Comparison of ENCODE assay signal across 16 cellular contexts in the genomic region with DNA sequence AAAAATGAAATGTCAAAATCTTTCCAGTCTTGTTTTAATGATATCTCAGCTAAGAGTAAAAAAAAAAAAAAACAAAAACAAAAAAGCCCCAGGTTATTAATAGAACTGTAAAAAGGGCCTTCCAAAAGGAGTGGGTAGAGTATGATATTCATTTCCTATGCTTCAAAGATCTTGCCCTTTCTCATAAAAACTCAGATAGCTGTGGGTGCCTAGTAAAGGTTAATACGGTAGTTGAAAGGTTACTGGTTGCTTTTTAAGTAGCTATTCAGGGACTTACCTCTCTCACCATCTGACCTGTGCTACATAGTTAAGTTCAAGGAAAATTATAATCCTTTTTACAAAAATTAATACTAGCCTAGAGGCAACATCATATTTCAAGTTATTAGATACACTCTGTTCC. TPM values are rescaled to one million over a fixed set of nuclear protein-coding genes. Genes with fewer than 3 reads are reported as not detected.
DNase-seq lines count a peak whose midpoint lies in the region; ATAC-seq, FAIRE-seq and TF ChIP-seq lines count a peak whose summit lies in the region.
"Had no signal": no experiment of that assay in that cellular context is flagged by ENCODE, and none has a peak within 500 bp of the region (broad histone marks: within the 10 kb centered on the region; RNA-seq: fewer than 3 reads in every experiment).

No MANE protein-coding gene starts in this region.

- in situ Hi-C loops in HepG2 (cut with HindIII; ENCODE audit: extremely low pct_ligation_motif_present, low pct_unique_long_range_greater_than_20kb), result no loop called here

- no peaks in the 10 kb centered on the region for H3K27me3 Mint-ChIP-seq in activated CD4-positive, alpha-beta T cell treated with anti-CD3 and anti-CD28 coated beads for 36 hours
- peaks cover 0 to 2% of the 10 kb centered on the region in 2 donors for H3K27me3 Mint-ChIP-seq in stimulated activated naive B cell treated with anti-CD40 and anti-IgM and Interleukin-4, amounts not matched to agents 10 μg/mL and 1 μg/mL and 100 μg/mL, for 72 hours
- H3K27me3 Mint-ChIP-seq: CD4-positive, alpha-beta T cell had no signal

- H3K36me3 ChIP-seq in HepG2 (replicated peaks in 1 of 2; ENCODE audit: control insufficient read depth in 1 of 2, insufficient read depth in 2 of 2, low read length in 2 of 2) (peaks cover 8 to 11% of the 10 kb centered on the region in 2 experiments), right lobe of liver (peaks cover 0 to 16% (median 6%) of the 10 kb centered on the region in 4 donors)

- peak; percentile 39 for ATAC-seq in activated CD4-positive, alpha-beta T cell treated with anti-CD3 and anti-CD28 coated beads for 36 hours
- ATAC-seq in HepG2, result no peak
- no peak for ATAC-seq in right lobe of liver
- peak; percentile 65 to 79 for ATAC-seq in stimulated activated naive B cell treated with anti-CD40 and anti-IgM and Interleukin-4, amounts not matched to agents 10 μg/mL and 1 μg/mL and 100 μg/mL, for 72 hours (replicated peaks)
- ATAC-seq: A549 had no signal

- WGBS in HepG2 (ENCODE audit: low lambda C conversion rate), result 87% methylated on average over 1 of the region's 1 CpG
- WGBS in right lobe of liver (ENCODE audit: insufficient coverage, low coverage, low lambda C conversion rate, missing lambda C conversion rate), result 58% methylated on average over 1 of the region's 1 CpG

- no peak overlapping the region for H3K4me3 Mint-ChIP-seq in activated CD4-positive, alpha-beta T cell treated with anti-CD3 and anti-CD28 coated beads for 36 hours
- H3K4me3 Mint-ChIP-seq in stimulated activated naive B cell treated with anti-CD40 and anti-IgM and Interleukin-4, amounts not matched to agents 10 μg/mL and 1 μg/mL and 100 μg/mL, for 72 hours, result peak overlapping the region; percentile 42 to 73
- H3K4me3 Mint-ChIP-seq: CD4-positive, alpha-beta T cell had no signal

- TF ChIP-seq POLR2A in HepG2 (IDR thresholded peaks at IDR 0.05; ENCODE audit: insufficient read depth in 1 of 2, low read depth in 2 of 2, low read length in 2 of 2) (no peak), right lobe of liver (IDR thresholded peaks at IDR 0.05) (no peak)

- intact Hi-C loops in activated CD4-positive, alpha-beta T cell treated with anti-CD3 and anti-CD28 coated beads for 36 hours (cut with DNase I, micrococcal nuclease), result loop anchor here in 1 of 2 experiments (10.0 kb wide), 1 partner anchor 131 kb away; no protein-coding TSS in a partner anchor
- intact Hi-C loops in HepG2 (cut with micrococcal nuclease; ENCODE audit: unreplicated experiment), result no loop called here
- intact Hi-C loops in right lobe of liver (cut with DNase I), result no loop called here

- no peaks in the 10 kb centered on the region for H4K20me1 ChIP-seq in HepG2 (ENCODE audit: insufficient read depth, low read length)

- H3K9me3 Mint-ChIP-seq in activated CD4-positive, alpha-beta T cell treated with anti-CD3 and anti-CD28 coated beads for 36 hours (ENCODE audit: low read depth), result no peaks in the 10 kb centered on the region
- no peaks in the 10 kb centered on the region for H3K9me3 Mint-ChIP-seq in stimulated activated naive B cell treated with anti-CD40 and anti-IgM and Interleukin-4, amounts not matched to agents 10 μg/mL and 1 μg/mL and 100 μg/mL, for 72 hours
- H3K9me3 Mint-ChIP-seq: CD4-positive, alpha-beta T cell had no signal

- no peak for FAIRE-seq in HepG2 (lab: Jason Lieb, UNC)
- FAIRE-seq: A549, D721Med, G401.6 had no signal

- POLR2A ChIA-PET in activated CD4-positive, alpha-beta T cell treated with anti-CD3 and anti-CD28 coated beads for 36 hours (lab: Charles Lee), result no interaction called here
- POLR2A ChIA-PET in HepG2 (lab: Yijun Ruan, JAX) (no interaction called here), GM10248 (lab: Yijun Ruan, JAX) (no interaction called here)

- H3K27ac ChIP-seq in HepG2 (ENCODE audit: extremely low read length, insufficient read depth, low read length) (no peak overlapping the region), right lobe of liver (no peak overlapping the region)
- H3K27ac ChIP-seq: 22Rv1, A549, C4-2B had no signal

- CTCF ChIA-PET in activated CD4-positive, alpha-beta T cell treated with anti-CD3 and anti-CD28 coated beads for 36 hours (lab: Charles Lee), result interaction anchor here (0.8 to 2.7 kb wide), 6 partner anchors 8 to 406 kb away, joined by 3 to 17 read pairs (median 4); no protein-coding TSS in a partner anchor
- CTCF ChIA-PET in HepG2 (lab: Yijun Ruan, JAX; ENCODE audit: low intra/inter-chr PET ratio, low total read pairs) (interaction anchor here (2.6 kb wide), 1 partner anchor 406 kb away, joined by 27 read pairs; no protein-coding TSS in a partner anchor), GM10248 (lab: Yijun Ruan, JAX) (interaction anchor here (1.0 to 4.3 kb wide), 10 partner anchors 10 to 713 kb away, joined by 3 to 44 read pairs (median 4); no protein-coding TSS in a partner anchor)

- H2AFZ ChIP-seq in HepG2 (ENCODE audit: low read length), result no peak overlapping the region

- TF ChIP-seq CTCF in HepG2 (CRISPR knock-in tag; IDR thresholded peaks at IDR 0.05), result no peak
- TF ChIP-seq CTCF in right lobe of liver (IDR thresholded peaks at IDR 0.05), result no peak
- no peak for TF ChIP-seq CTCF in GM10248 (IDR thresholded peaks at IDR 0.05; ENCODE audit: control extremely low read depth, extremely low read depth, low read depth, missing control alignments)

- peaks cover 8% of the 10 kb centered on the region for H3K4me1 Mint-ChIP-seq in activated CD4-positive, alpha-beta T cell treated with anti-CD3 and anti-CD28 coated beads for 36 hours
- peaks cover 11 to 32% of the 10 kb centered on the region in 2 donors for H3K4me1 Mint-ChIP-seq in stimulated activated naive B cell treated with anti-CD40 and anti-IgM and Interleukin-4, amounts not matched to agents 10 μg/mL and 1 μg/mL and 100 μg/mL, for 72 hours

- H3K9me3 ChIP-seq in HepG2 (ENCODE audit: low read length), result no peaks in the 10 kb centered on the region
- no peaks in the 10 kb centered on the region for H3K9me3 ChIP-seq in right lobe of liver
- H3K9me3 ChIP-seq: A549, Caco-2, HAP-1 had no signal

- H3K27ac Mint-ChIP-seq in activated CD4-positive, alpha-beta T cell treated with anti-CD3 and anti-CD28 coated beads for 36 hours, result no peak overlapping the region
- peak overlapping the region; percentile 38 for H3K27ac Mint-ChIP-seq in stimulated activated naive B cell treated with anti-CD40 and anti-IgM and Interleukin-4, amounts not matched to agents 10 μg/mL and 1 μg/mL and 100 μg/mL, for 72 hours
- H3K27ac Mint-ChIP-seq: CD4-positive, alpha-beta T cell had no signal

- H3K27me3 ChIP-seq in HepG2 (ENCODE audit: control insufficient read depth in 1 of 2, insufficient read depth in 2 of 2, low read length in 2 of 2), result no peaks in the 10 kb centered on the region
- no peaks in the 10 kb centered on the region for H3K27me3 ChIP-seq in right lobe of liver

- BruUV-seq in HepG2 (replicated peaks; lab: Mats Ljungman, UMichigan), result no TSS peak

- TF ChIP-seq EP300 in HepG2 (IDR thresholded peaks at IDR 0.05; ENCODE audit: low read depth in 2 of 2, low read length in 2 of 2) (no peak), HepG2 (CRISPR knock-in tag; IDR thresholded peaks at IDR 0.05; ENCODE audit: borderline replicate concordance) (no peak)

- H3K9ac ChIP-seq in HepG2 (ENCODE audit: insufficient read depth, low read depth, low read length), result no peak overlapping the region

- TF ChIP-seq RAD21 in HepG2 (CRISPR knock-in tag; IDR thresholded peaks at IDR 0.05), result no peak

- peaks cover 17% of the 10 kb centered on the region for H3K36me3 Mint-ChIP-seq in activated CD4-positive, alpha-beta T cell treated with anti-CD3 and anti-CD28 coated beads for 36 hours (ENCODE audit: low read depth)
- peaks cover 10 to 17% of the 10 kb centered on the region in 2 donors for H3K36me3 Mint-ChIP-seq in stimulated activated naive B cell treated with anti-CD40 and anti-IgM and Interleukin-4, amounts not matched to agents 10 μg/mL and 1 μg/mL and 100 μg/mL, for 72 hours

- H3K79me2 ChIP-seq in HepG2 (ENCODE audit: insufficient read depth, low read length), result no peaks in the 10 kb centered on the region

- H3K4me3 ChIP-seq in HepG2 (replicated peaks in 1 of 3; ENCODE audit: insufficient read depth in 1 of 3, low read depth in 2 of 3, low read length in 3 of 3) (no peak overlapping the region), right lobe of liver (no peak overlapping the region)
- H3K4me3 ChIP-seq: A549, HAP-1 had no signal

- no peak for DNase-seq in activated CD4-positive, alpha-beta T cell treated with anti-CD3 and anti-CD28 coated beads for 36 hours
- DNase-seq in activated CD4-positive, alpha-beta T cell treated with anti-CD3 and anti-CD28 coated beads for 48 hours, result no peak
- DNase-seq in HepG2 (ENCODE audit: low spot score) (no peak), right lobe of liver (no peak), GM10248 (ENCODE audit: extremely low spot score) (no peak), NCI-H1092 treated with DMSO at 0.1 percent for 48 hours (lab: John Stamatoyannopoulos, UW) (no peak)
- no peak for DNase-seq in stimulated activated naive B cell treated with anti-CD40 and anti-IgM and Interleukin-4, amounts not matched to agents 10 μg/mL and 1 μg/mL and 100 μg/mL, for 72 hours
- DNase-seq: AML-193; Caco-2; CD4-positive, alpha-beta T cell had no signal

- H3K4me1 ChIP-seq in HepG2 (ENCODE audit: insufficient read depth, low read length), result peaks cover 9% of the 10 kb centered on the region; the same call in 1 of the 2 replicates
- H3K4me1 ChIP-seq in right lobe of liver, result no peaks in the 10 kb centered on the region
- H3K4me1 ChIP-seq: A549, Caco-2, HAP-1 had no signal

- H3K4me2 ChIP-seq in HepG2 (ENCODE audit: low read depth, low read length), result no peak overlapping the region
- H3K4me2 ChIP-seq: A549 had no signal

RNA-seq across cellular contexts. Expression of a gene that starts 14.9 kb away (rescaled TPM):
- 10 to 100 TPM; 20.9 to 27.3 TPM for total RNA-seq in activated CD4-positive, alpha-beta T cell treated with anti-CD3 and anti-CD28 coated beads for 36 hours
- total RNA-seq in HepG2 (2016; rRNA removed; fragmentation: Illumina TruSeq; extraction: Trizol) (37.8 and 51.1 TPM in 2 replicates), right lobe of liver (1 to 10 TPM; 2.8 to 5.8 (median 4.3) TPM)
- total RNA-seq in HepG2 (2016; cell fraction: cytosol; rRNA removed; fragmentation: Illumina TruSeq; extraction: Trizol; ENCODE audit: low read depth), result 3.2 and 4.1 TPM in 2 replicates
- 36.1 and 50.1 TPM in 2 replicates for total RNA-seq in HepG2 (2016; cell fraction: insoluble cytoplasmic fraction; rRNA removed; fragmentation: Illumina TruSeq; extraction: Trizol)
- 11.6 and 12.7 TPM in 2 replicates for total RNA-seq in HepG2 (2016; cell fraction: membrane; rRNA removed; fragmentation: Illumina TruSeq; extraction: Trizol)
- 19.1 and 21.2 TPM in 2 replicates for total RNA-seq in HepG2 (2016; cell fraction: nucleus; rRNA removed; fragmentation: Illumina TruSeq; extraction: Trizol)
- polyA plus RNA-seq in HepG2 (2011; rRNA removed), result 8.9 and 10.5 TPM in 2 replicates
- 6.0 and 8.6 TPM in 2 replicates for polyA plus RNA-seq in HepG2 (2011; cell fraction: cytosol; rRNA removed)
- polyA plus RNA-seq in HepG2 (2011; cell fraction: nucleus; rRNA removed), result 5.7 and 6.8 TPM in 2 replicates
- 14.7 and 17.7 TPM in 2 replicates for polyA plus RNA-seq in HepG2 (2012)
- 2.6 and 2.9 TPM in 2 replicates for polyA plus RNA-seq in HepG2 (2016; cell fraction: cytosol; fragmentation: Illumina TruSeq; extraction: Trizol; ENCODE audit: low read depth)
- polyA plus RNA-seq in HepG2 (2016; cell fraction: insoluble cytoplasmic fraction; fragmentation: Illumina TruSeq; extraction: Trizol; ENCODE audit: low read depth), result 50.0 and 54.7 TPM in 2 replicates
- polyA plus RNA-seq in HepG2 (2016; cell fraction: membrane; fragmentation: Illumina TruSeq; extraction: Trizol; ENCODE audit: low read depth), result 6.4 and 6.7 TPM in 2 replicates
- polyA plus RNA-seq in HepG2 (2016; cell fraction: nucleus; fragmentation: Illumina TruSeq; extraction: Trizol; ENCODE audit: insufficient read depth, low read depth), result 31.4 and 32.2 TPM in 2 replicates
- 2.2 and 4.1 TPM in 2 replicates for polyA minus RNA-seq in HepG2 (2011; rRNA and poly(A)+ RNA removed; ENCODE audit: low replicate concordance)
- 7.7 and 7.9 TPM in 2 replicates for polyA minus RNA-seq in HepG2 (2011; cell fraction: cytosol; rRNA and poly(A)+ RNA removed)
- polyA minus RNA-seq in HepG2 (2011; cell fraction: nucleus; rRNA and poly(A)+ RNA removed), result 9.3 and 13.8 TPM in 2 replicates

RNA-seq across cellular contexts. Expression of a gene that starts 15.1 kb away (rescaled TPM):
- 10 to 100 TPM; 42.5 to 45.4 TPM for total RNA-seq in activated CD4-positive, alpha-beta T cell treated with anti-CD3 and anti-CD28 coated beads for 36 hours
- total RNA-seq in HepG2 (2016; rRNA removed; fragmentation: Illumina TruSeq; extraction: Trizol) (59.3 and 91.2 TPM in 2 replicates), right lobe of liver (1 to 10 TPM; 1.4 to 2.5 (median 1.6) TPM)
- total RNA-seq in HepG2 (2016; cell fraction: cytosol; rRNA removed; fragmentation: Illumina TruSeq; extraction: Trizol; ENCODE audit: low read depth), result 15.7 and 19.4 TPM in 2 replicates
- total RNA-seq in HepG2 (2016; cell fraction: insoluble cytoplasmic fraction; rRNA removed; fragmentation: Illumina TruSeq; extraction: Trizol), result 56.1 and 90.3 TPM in 2 replicates
- 31.1 and 31.6 TPM in 2 replicates for total RNA-seq in HepG2 (2016; cell fraction: membrane; rRNA removed; fragmentation: Illumina TruSeq; extraction: Trizol)
- total RNA-seq in HepG2 (2016; cell fraction: nucleus; rRNA removed; fragmentation: Illumina TruSeq; extraction: Trizol), result 37.2 and 42.4 TPM in 2 replicates
- 7.7 and 11.5 TPM in 2 replicates for polyA plus RNA-seq in HepG2 (2011; rRNA removed)
- polyA plus RNA-seq in HepG2 (2011; cell fraction: cytosol; rRNA removed), result 4.4 and 5.6 TPM in 2 replicates
- 4.2 and 4.6 TPM in 2 replicates for polyA plus RNA-seq in HepG2 (2011; cell fraction: nucleus; rRNA removed)
- polyA plus RNA-seq in HepG2 (2012), result 9.5 and 15.9 TPM in 2 replicates
- 2.3 and 2.4 TPM in 2 replicates for polyA plus RNA-seq in HepG2 (2016; cell fraction: cytosol; fragmentation: Illumina TruSeq; extraction: Trizol; ENCODE audit: low read depth)
- polyA plus RNA-seq in HepG2 (2016; cell fraction: insoluble cytoplasmic fraction; fragmentation: Illumina TruSeq; extraction: Trizol; ENCODE audit: low read depth), result 54.6 and 61.4 TPM in 2 replicates
- 8.8 and 9.4 TPM in 2 replicates for polyA plus RNA-seq in HepG2 (2016; cell fraction: membrane; fragmentation: Illumina TruSeq; extraction: Trizol; ENCODE audit: low read depth)
- 34.3 and 37.9 TPM in 2 replicates for polyA plus RNA-seq in HepG2 (2016; cell fraction: nucleus; fragmentation: Illumina TruSeq; extraction: Trizol; ENCODE audit: insufficient read depth, low read depth)
- 4.8 and 11.3 TPM in 2 replicates for polyA minus RNA-seq in HepG2 (2011; rRNA and poly(A)+ RNA removed; ENCODE audit: low replicate concordance)
- 7.7 and 10.4 TPM in 2 replicates for polyA minus RNA-seq in HepG2 (2011; cell fraction: cytosol; rRNA and poly(A)+ RNA removed)
- 11.6 and 11.7 TPM in 2 replicates for polyA minus RNA-seq in HepG2 (2011; cell fraction: nucleus; rRNA and poly(A)+ RNA removed)

RNA-seq across cellular contexts. Expression of a gene that starts 24.1 kb away (rescaled TPM):
- total RNA-seq in activated CD4-positive, alpha-beta T cell treated with anti-CD3 and anti-CD28 coated beads for 36 hours, result under 1 TPM in 1 of 2 experiments, not detected in 1; 0.09 TPM
- 0.20 and 0.86 TPM in 2 replicates for total RNA-seq in HepG2 (2016; rRNA removed; fragmentation: Illumina TruSeq; extraction: Trizol)
- total RNA-seq in HepG2 (2016; cell fraction: cytosol; rRNA removed; fragmentation: Illumina TruSeq; extraction: Trizol; ENCODE audit: low read depth), result 0.09 TPM in 1 of 2 replicates, not detected in the other
- total RNA-seq in HepG2 (2016; cell fraction: insoluble cytoplasmic fraction; rRNA removed; fragmentation: Illumina TruSeq; extraction: Trizol), result 0.40 and 0.58 TPM in 2 replicates
- 0.10 and 0.15 TPM in 2 replicates for total RNA-seq in HepG2 (2016; cell fraction: membrane; rRNA removed; fragmentation: Illumina TruSeq; extraction: Trizol)
- total RNA-seq in HepG2 (2016; cell fraction: nucleus; rRNA removed; fragmentation: Illumina TruSeq; extraction: Trizol), result 0.28 and 0.78 TPM in 2 replicates
- 0.26 and 0.28 TPM in 2 replicates for polyA plus RNA-seq in HepG2 (2011; rRNA removed)
- 0.32 and 0.36 TPM in 2 replicates for polyA plus RNA-seq in HepG2 (2011; cell fraction: cytosol; rRNA removed)
- polyA plus RNA-seq in HepG2 (2011; cell fraction: nucleus; rRNA removed), result 0.23 and 0.27 TPM in 2 replicates
- polyA plus RNA-seq in HepG2 (2012), result 0.17 and 0.56 TPM in 2 replicates
- polyA plus RNA-seq in HepG2 (2016; cell fraction: cytosol; fragmentation: Illumina TruSeq; extraction: Trizol; ENCODE audit: low read depth), result 0.08 and 0.15 TPM in 2 replicates
- 0.45 and 0.49 TPM in 2 replicates for polyA plus RNA-seq in HepG2 (2016; cell fraction: insoluble cytoplasmic fraction; fragmentation: Illumina TruSeq; extraction: Trizol; ENCODE audit: low read depth)
- 0.15 and 0.21 TPM in 2 replicates for polyA plus RNA-seq in HepG2 (2016; cell fraction: membrane; fragmentation: Illumina TruSeq; extraction: Trizol; ENCODE audit: low read depth)
- 1.3 and 1.4 TPM in 2 replicates for polyA plus RNA-seq in HepG2 (2016; cell fraction: nucleus; fragmentation: Illumina TruSeq; extraction: Trizol; ENCODE audit: insufficient read depth, low read depth)
- polyA minus RNA-seq in HepG2 (2011; rRNA and poly(A)+ RNA removed; ENCODE audit: low replicate concordance), result 0.12 TPM in 1 of 2 replicates, not detected in the other
- 0.40 TPM in 1 of 2 replicates, not detected in the other for polyA minus RNA-seq in HepG2 (2011; cell fraction: cytosol; rRNA and poly(A)+ RNA removed)
- polyA minus RNA-seq in HepG2 (2011; cell fraction: nucleus; rRNA and poly(A)+ RNA removed), result not detected in 2 replicates
- under 1 TPM in 1 of 6 experiments, not detected in 5; 0.13 TPM for total RNA-seq in right lobe of liver

Comparison
In these comparisons a context has a peak if more than half of its experiments do, and no peak if none do; other contexts are left out.
1. RNA of a gene that starts 15.1 kb away (total RNA-seq): 15.7 to 91.2 TPM in HepG2 and 42.5 to 45.4 TPM in activated CD4-positive, alpha-beta T cell treated with anti-CD3 and anti-CD28 coated beads for 36 hours; 1.4 to 2.5 TPM in right lobe of liver; every median in the first group is over 4 times any median in the second.
2. ATAC-seq: peak in activated CD4-positive, alpha-beta T cell treated with anti-CD3 and anti-CD28 coated beads for 36 hours (single experiment) and stimulated activated naive B cell treated with anti-CD40 and anti-IgM and Interleukin-4, amounts not matched to agents 10 μg/mL and 1 μg/mL and 100 μg/mL, for 72 hours (2 of 2); none in HepG2 (single experiment) and right lobe of liver (0 of 4).